Comparison of ENCODE assay signal across 21 cellular contexts in genomic region chr14:21506557-21506956, GRCh38.
"Had no signal": no experiment of that assay in that cellular context is flagged by ENCODE, and none has a peak within 500 bp of the region (broad histone marks: within the 10 kb centered on the region; RNA-seq: fewer than 3 reads in every experiment).

No MANE protein-coding gene starts in this region.

- H3K27ac ChIP-seq: SJSA1, SK-N-MC had no signal

- H3K27me3 ChIP-seq: MG63, SJSA1 had no signal

- FAIRE-seq: RCC 7860 had no signal

- H3K4me3 ChIP-seq: MG63, SJSA1, SK-N-MC had no signal

- DNase-seq: Karpas-422, KG1, MG63, NCI-H1092, NCI-H1105 treated with DMSO at 0.1 percent for 48 hours, NCI-H1417 treated with DMSO at 0.1 percent for 48 hours, NCI-H146, NCI-H1694 treated with DMSO at 0.1 percent for 48 hours, NCI-H1930, NCI-H2081, NCI-H2107, NCI-H2227 treated with DMSO at 0.1 percent for 48 hours, NCI-H524, NCI-H526 treated with DMSO at 0.1 percent for 48 hours, NCI-H748 treated with DMSO at 0.1 percent for 48 hours, Right ventricle myocardium superior, RPMI8226, SIG-M5 had no signal

- H3K9me3 ChIP-seq: MG63, SJSA1 had no signal
